In the genomic region with DNA sequence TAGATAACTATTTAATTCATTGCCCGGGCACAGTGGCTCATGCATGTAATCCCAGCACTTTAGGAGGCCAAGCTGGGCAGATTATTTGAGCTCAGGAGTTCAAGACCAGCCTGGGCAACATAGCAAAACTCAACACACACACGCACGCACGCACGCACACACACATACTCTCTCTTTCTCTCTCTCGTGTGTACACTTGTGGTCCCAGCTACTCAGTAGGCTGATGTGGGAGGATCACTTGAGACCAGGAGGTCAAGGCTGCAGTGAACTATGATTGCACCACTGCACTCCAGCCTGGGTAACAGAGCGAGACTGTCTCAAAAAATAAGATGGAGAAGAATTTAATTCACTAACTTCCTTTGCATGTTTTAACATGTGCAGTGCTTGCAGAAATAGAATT, we compare ENCODE assay signal across 1 cellular context.
A peak's percentile ranks its signal among the peaks of the same experiment; 100 is the strongest.
TF ChIP-seq lines count a peak whose summit lies in the region.

No MANE protein-coding gene starts in this region.

TF ChIP-seq in HepG2, 621 proteins besides CTCF, POLR2A, EP300 and RAD21 (continued from another document and continues in another):
- TF ChIP-seq, protein P1, sequence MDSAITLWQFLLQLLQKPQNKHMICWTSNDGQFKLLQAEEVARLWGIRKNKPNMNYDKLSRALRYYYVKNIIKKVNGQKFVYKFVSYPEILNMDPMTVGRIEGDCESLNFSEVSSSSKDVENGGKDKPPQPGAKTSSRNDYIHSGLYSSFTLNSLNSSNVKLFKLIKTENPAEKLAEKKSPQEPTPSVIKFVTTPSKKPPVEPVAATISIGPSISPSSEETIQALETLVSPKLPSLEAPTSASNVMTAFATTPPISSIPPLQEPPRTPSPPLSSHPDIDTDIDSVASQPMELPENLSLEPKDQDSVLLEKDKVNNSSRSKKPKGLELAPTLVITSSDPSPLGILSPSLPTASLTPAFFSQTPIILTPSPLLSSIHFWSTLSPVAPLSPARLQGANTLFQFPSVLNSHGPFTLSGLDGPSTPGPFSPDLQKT (CRISPR knock-in tag; IDR thresholded peaks at IDR 0.05; ENCODE audit: borderline replicate concordance), result no peak
- TF ChIP-seq HDAC1 (CRISPR knock-in tag; IDR thresholded peaks at IDR 0.05) (peak; percentile 68), ASH2L (IDR thresholded peaks at IDR 0.05; ENCODE audit: insufficient read length, low read depth, low read length) (peak; percentile 27), IRF9 (CRISPR knock-in tag; IDR thresholded peaks at IDR 0.05; ENCODE audit: borderline replicate concordance) (no peak), NBN (conservative IDR thresholded peaks at IDR 0.05) (no peak), FOXK2 (IDR thresholded peaks at IDR 0.05) (peak; percentile 80), ZNF660 (CRISPR knock-in tag; IDR thresholded peaks at IDR 0.05; ENCODE audit: borderline replicate concordance, low read depth) (no peak), ZNF432 (CRISPR knock-in tag; IDR thresholded peaks at IDR 0.05; ENCODE audit: borderline replicate concordance) (no peak), ZNF484 (CRISPR knock-in tag; IDR thresholded peaks at IDR 0.05; ENCODE audit: borderline replicate concordance, low read depth) (no peak), ZNF296 (CRISPR knock-in tag; conservative IDR thresholded peaks at IDR 0.05) (no peak), ZNF230 (CRISPR knock-in tag; IDR thresholded peaks at IDR 0.05) (no peak), NFRKB (IDR thresholded peaks at IDR 0.05) (no peak), SSRP1 (CRISPR knock-in tag; IDR thresholded peaks at IDR 0.05) (no peak), ZNF570 (CRISPR knock-in tag; IDR thresholded peaks at IDR 0.05; ENCODE audit: borderline replicate concordance) (no peak), TOE1 (CRISPR knock-in tag; IDR thresholded peaks at IDR 0.05) (no peak), YY1 (IDR thresholded peaks at IDR 0.05; ENCODE audit: insufficient read depth, insufficient replicate concordance, low read depth, low read length) (no peak), ZNF780A (CRISPR knock-in tag; IDR thresholded peaks at IDR 0.05) (no peak), JUN (CRISPR knock-in tag; IDR thresholded peaks at IDR 0.05) (no peak), SRF (IDR thresholded peaks at IDR 0.05; ENCODE audit: low read depth, low read length) (no peak), REPIN1 (CRISPR knock-in tag; IDR thresholded peaks at IDR 0.05; ENCODE audit: borderline replicate concordance, low read depth) (peak; percentile 38; the same call in 1 of the 2 replicates), MBD4 (IDR thresholded peaks at IDR 0.05; ENCODE audit: borderline replicate concordance, low read length) (no peak), MEIS2 (CRISPR knock-in tag; IDR thresholded peaks at IDR 0.05) (no peak), THAP11 (CRISPR knock-in tag; IDR thresholded peaks at IDR 0.05) (0 out of 2 replicates have a peak, but pooled peaks have one; percentile 34), AKNA (CRISPR knock-in tag; IDR thresholded peaks at IDR 0.05; ENCODE audit: borderline replicate concordance) (no peak), PRDM10 (CRISPR knock-in tag; IDR thresholded peaks at IDR 0.05; ENCODE audit: low read depth) (no peak), MBNL3 (CRISPR knock-in tag; conservative IDR thresholded peaks at IDR 0.05) (no peak), KDM3A (CRISPR knock-in tag; IDR thresholded peaks at IDR 0.05; ENCODE audit: low read depth) (0 out of 2 replicates have a peak, but pooled peaks have one; percentile 26), TFAP4 (IDR thresholded peaks at IDR 0.05; ENCODE audit: borderline replicate concordance, low read depth) (no peak), CENPT (CRISPR knock-in tag; IDR thresholded peaks at IDR 0.05; ENCODE audit: low read depth) (no peak), ZNF18 (CRISPR knock-in tag; IDR thresholded peaks at IDR 0.05; ENCODE audit: insufficient replicate concordance) (no peak), KMT2A (CRISPR knock-in tag; IDR thresholded peaks at IDR 0.05) (no peak), ZNF263 (CRISPR knock-in tag; IDR thresholded peaks at IDR 0.05) (no peak), ZNF790 (CRISPR knock-in tag; IDR thresholded peaks at IDR 0.05; ENCODE audit: borderline replicate concordance) (no peak)
- TF ChIP-seq, protein P2, sequence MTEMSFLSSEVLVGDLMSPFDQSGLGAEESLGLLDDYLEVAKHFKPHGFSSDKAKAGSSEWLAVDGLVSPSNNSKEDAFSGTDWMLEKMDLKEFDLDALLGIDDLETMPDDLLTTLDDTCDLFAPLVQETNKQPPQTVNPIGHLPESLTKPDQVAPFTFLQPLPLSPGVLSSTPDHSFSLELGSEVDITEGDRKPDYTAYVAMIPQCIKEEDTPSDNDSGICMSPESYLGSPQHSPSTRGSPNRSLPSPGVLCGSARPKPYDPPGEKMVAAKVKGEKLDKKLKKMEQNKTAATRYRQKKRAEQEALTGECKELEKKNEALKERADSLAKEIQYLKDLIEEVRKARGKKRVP (CRISPR knock-in tag; IDR thresholded peaks at IDR 0.05), result no peak
- TF ChIP-seq, protein P3, sequence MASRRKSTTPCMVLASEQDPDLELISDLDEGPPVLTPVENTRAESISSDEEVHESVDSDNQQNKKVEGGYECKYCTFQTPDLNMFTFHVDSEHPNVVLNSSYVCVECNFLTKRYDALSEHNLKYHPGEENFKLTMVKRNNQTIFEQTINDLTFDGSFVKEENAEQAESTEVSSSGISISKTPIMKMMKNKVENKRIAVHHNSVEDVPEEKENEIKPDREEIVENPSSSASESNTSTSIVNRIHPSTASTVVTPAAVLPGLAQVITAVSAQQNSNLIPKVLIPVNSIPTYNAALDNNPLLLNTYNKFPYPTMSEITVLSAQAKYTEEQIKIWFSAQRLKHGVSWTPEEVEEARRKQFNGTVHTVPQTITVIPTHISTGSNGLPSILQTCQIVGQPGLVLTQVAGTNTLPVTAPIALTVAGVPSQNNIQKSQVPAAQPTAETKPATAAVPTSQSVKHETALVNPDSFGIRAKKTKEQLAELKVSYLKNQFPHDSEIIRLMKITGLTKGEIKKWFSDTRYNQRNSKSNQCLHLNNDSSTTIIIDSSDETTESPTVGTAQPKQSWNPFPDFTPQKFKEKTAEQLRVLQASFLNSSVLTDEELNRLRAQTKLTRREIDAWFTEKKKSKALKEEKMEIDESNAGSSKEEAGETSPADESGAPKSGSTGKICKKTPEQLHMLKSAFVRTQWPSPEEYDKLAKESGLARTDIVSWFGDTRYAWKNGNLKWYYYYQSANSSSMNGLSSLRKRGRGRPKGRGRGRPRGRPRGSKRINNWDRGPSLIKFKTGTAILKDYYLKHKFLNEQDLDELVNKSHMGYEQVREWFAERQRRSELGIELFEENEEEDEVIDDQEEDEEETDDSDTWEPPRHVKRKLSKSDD (CRISPR knock-in tag; IDR thresholded peaks at IDR 0.05; ENCODE audit: low read depth), result 0 out of 2 replicates have a peak, but pooled peaks have one; percentile 70
- TF ChIP-seq, protein P4, sequence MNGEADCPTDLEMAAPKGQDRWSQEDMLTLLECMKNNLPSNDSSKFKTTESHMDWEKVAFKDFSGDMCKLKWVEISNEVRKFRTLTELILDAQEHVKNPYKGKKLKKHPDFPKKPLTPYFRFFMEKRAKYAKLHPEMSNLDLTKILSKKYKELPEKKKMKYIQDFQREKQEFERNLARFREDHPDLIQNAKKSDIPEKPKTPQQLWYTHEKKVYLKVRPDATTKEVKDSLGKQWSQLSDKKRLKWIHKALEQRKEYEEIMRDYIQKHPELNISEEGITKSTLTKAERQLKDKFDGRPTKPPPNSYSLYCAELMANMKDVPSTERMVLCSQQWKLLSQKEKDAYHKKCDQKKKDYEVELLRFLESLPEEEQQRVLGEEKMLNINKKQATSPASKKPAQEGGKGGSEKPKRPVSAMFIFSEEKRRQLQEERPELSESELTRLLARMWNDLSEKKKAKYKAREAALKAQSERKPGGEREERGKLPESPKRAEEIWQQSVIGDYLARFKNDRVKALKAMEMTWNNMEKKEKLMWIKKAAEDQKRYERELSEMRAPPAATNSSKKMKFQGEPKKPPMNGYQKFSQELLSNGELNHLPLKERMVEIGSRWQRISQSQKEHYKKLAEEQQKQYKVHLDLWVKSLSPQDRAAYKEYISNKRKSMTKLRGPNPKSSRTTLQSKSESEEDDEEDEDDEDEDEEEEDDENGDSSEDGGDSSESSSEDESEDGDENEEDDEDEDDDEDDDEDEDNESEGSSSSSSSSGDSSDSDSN (CRISPR knock-in tag; IDR thresholded peaks at IDR 0.05), result no peak
- TF ChIP-seq, protein P5, sequence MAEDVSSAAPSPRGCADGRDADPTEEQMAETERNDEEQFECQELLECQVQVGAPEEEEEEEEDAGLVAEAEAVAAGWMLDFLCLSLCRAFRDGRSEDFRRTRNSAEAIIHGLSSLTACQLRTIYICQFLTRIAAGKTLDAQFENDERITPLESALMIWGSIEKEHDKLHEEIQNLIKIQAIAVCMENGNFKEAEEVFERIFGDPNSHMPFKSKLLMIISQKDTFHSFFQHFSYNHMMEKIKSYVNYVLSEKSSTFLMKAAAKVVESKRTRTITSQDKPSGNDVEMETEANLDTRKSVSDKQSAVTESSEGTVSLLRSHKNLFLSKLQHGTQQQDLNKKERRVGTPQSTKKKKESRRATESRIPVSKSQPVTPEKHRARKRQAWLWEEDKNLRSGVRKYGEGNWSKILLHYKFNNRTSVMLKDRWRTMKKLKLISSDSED (CRISPR knock-in tag; IDR thresholded peaks at IDR 0.05), result no peak
